27 cellular contexts compared by ENCODE assay signal in the genomic region with DNA sequence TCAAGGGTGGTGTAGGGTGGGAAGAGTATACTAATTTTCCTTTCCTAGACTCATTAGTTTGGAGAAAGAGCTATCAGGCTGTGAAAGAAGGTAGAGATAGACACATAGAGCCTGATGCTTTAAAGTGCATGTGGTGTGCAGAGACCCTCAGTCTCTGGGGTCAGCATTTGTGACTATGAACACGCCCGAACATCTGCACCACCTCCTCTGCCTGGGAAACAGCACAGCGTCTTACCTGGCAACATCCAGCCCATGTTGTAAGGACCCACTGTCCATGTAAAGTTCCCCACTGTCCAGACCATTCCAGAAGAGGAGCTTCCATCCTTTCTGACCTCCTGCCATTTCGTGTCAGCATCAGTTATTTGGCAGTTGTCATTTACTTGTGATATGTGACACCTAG.
"Had no signal": no experiment of that assay in that cellular context is flagged by ENCODE, and none has a peak within 500 bp of the region (broad histone marks: within the 10 kb centered on the region; RNA-seq: fewer than 3 reads in every experiment).

No MANE protein-coding gene starts in this region.

- H3K4me3 Mint-ChIP-seq: naive thymus-derived CD4-positive, alpha-beta T cell; natural killer cell; neural crest cell; stimulated activated naive B cell treated with anti-CD40 and anti-IgM and Interleukin-4, amounts not matched to agents 10 μg/mL and 1 μg/mL and 100 μg/mL, for 72 hours; stimulated activated naive CD8-positive, alpha-beta T cell treated with anti-CD3 and anti-CD28 coated beads, Interleukin-15, Interleukin-2, amounts not matched to agents 100 ng/mL and 50 ng/mL, for 24 hours had no signal

- H3K9me3 Mint-ChIP-seq: natural killer cell; nephron; neural crest cell; stimulated activated effector memory CD8-positive, alpha-beta T cell treated with anti-CD3 and anti-CD28 coated beads, Interleukin-12 subunit alpha, Interleukin-12 subunit beta, amount 100 ng/mL, for 72 hours; stimulated activated naive B cell treated with anti-CD40 and anti-IgM and Interleukin-4, amounts not matched to agents 10 μg/mL and 1 μg/mL and 100 μg/mL, for 72 hours; stimulated activated naive CD8-positive, alpha-beta T cell treated with anti-CD3 and anti-CD28 coated beads, Interleukin-15, Interleukin-2, amounts not matched to agents 100 ng/mL and 50 ng/mL, for 24 hours had no signal

- H3K27me3 ChIP-seq: pancreas, right lobe of liver, thyroid gland, tibial nerve, upper lobe of left lung, vagina had no signal

- H3K4me3 ChIP-seq: pancreas, prostate gland, right lobe of liver, skin epidermis, smooth muscle cell, spleen, stomach, thoracic aorta, thyroid gland, tibial nerve, upper lobe of left lung, vagina had no signal

- H3K27ac ChIP-seq: neutrophil, pancreas, prostate gland, right lobe of liver, skin epidermis, spleen, stomach, thoracic aorta, thyroid gland, tibial nerve, upper lobe of left lung, vagina had no signal

- H3K36me3 Mint-ChIP-seq: naive thymus-derived CD4-positive, alpha-beta T cell; natural killer cell; stimulated activated effector memory CD8-positive, alpha-beta T cell treated with anti-CD3 and anti-CD28 coated beads, Interleukin-12 subunit alpha, Interleukin-12 subunit beta, amount 100 ng/mL, for 72 hours; stimulated activated naive B cell treated with anti-CD40 and anti-IgM and Interleukin-4, amounts not matched to agents 10 μg/mL and 1 μg/mL and 100 μg/mL, for 72 hours had no signal

- H3K9me3 ChIP-seq: neutrophil, pancreas, prostate gland, right lobe of liver, spleen, stomach, thoracic aorta, thyroid gland, tibial nerve, upper lobe of left lung, vagina had no signal

- H3K36me3 ChIP-seq: neutrophil, pancreas, prostate gland, right lobe of liver, spleen, stomach, thoracic aorta, thyroid gland, tibial nerve, upper lobe of left lung, vagina had no signal

- H3K4me1 Mint-ChIP-seq: natural killer cell; stimulated activated naive B cell treated with anti-CD40 and anti-IgM and Interleukin-4, amounts not matched to agents 10 μg/mL and 1 μg/mL and 100 μg/mL, for 72 hours had no signal

- DNase-seq: naive thymus-derived CD4-positive, alpha-beta T cell; natural killer cell; nucleus accumbens; pancreas; right cardiac atrium; right lobe of liver; spleen; stimulated activated CD4-positive, alpha-beta T cell treated with anti-CD3 and anti-CD28 coated beads, Interleukin-12 subunit alpha, Interleukin-12 subunit beta, amount 100 ng/mL, for 4 hours; stimulated activated CD4-positive, alpha-beta T cell treated with anti-CD3 and anti-CD28 coated beads, Interleukin-1b, Interleukin-23, amount 100 ng/mL, for 48 hours; stimulated activated CD4-positive, alpha-beta T cell treated with anti-CD3 and anti-CD28 coated beads, Interleukin-4, amount 100 ng/mL, for 1 hour; stimulated activated naive B cell treated with anti-CD40 and anti-IgM and Interleukin-4, amounts not matched to agents 10 μg/mL and 1 μg/mL and 100 μg/mL, for 72 hours; stimulated activated naive CD4-positive, alpha-beta T cell treated with Interleukin-2 at 50 U/mL for 16 hours; stomach; thyroid gland; trophoblast cell; upper lobe of left lung had no signal

- H3K4me1 ChIP-seq: pancreas, prostate gland, right lobe of liver, spleen, thyroid gland, tibial nerve, upper lobe of left lung, vagina had no signal

- ATAC-seq: naive thymus-derived CD4-positive, alpha-beta T cell; natural killer cell; right cardiac atrium; right lobe of liver; stimulated activated effector memory CD8-positive, alpha-beta T cell treated with anti-CD3 and anti-CD28 coated beads, Interleukin-12 subunit alpha, Interleukin-12 subunit beta, amount 100 ng/mL, for 72 hours; stimulated activated naive B cell treated with anti-CD40 and anti-IgM and Interleukin-4, amounts not matched to agents 10 μg/mL and 1 μg/mL and 100 μg/mL, for 72 hours had no signal

- H3K27ac Mint-ChIP-seq: naive thymus-derived CD4-positive, alpha-beta T cell; natural killer cell; nephron; stimulated activated effector memory CD8-positive, alpha-beta T cell treated with anti-CD3 and anti-CD28 coated beads, Interleukin-12 subunit alpha, Interleukin-12 subunit beta, amount 100 ng/mL, for 72 hours; stimulated activated naive B cell treated with anti-CD40 and anti-IgM and Interleukin-4, amounts not matched to agents 10 μg/mL and 1 μg/mL and 100 μg/mL, for 72 hours; stimulated activated naive CD8-positive, alpha-beta T cell treated with anti-CD3 and anti-CD28 coated beads, Interleukin-15, Interleukin-2, amounts not matched to agents 100 ng/mL and 50 ng/mL, for 24 hours had no signal
